ENCODE assay signal across 25 cellular contexts in genomic region chr10:43957267-43958070, GRCh38.
"Had no signal": no experiment of that assay in that cellular context is flagged by ENCODE, and none has a peak within 500 bp of the region (broad histone marks: within the 10 kb centered on the region; RNA-seq: fewer than 3 reads in every experiment).

No MANE protein-coding gene starts in this region.

- DNase-seq: activated CD4-positive, alpha-beta T cell treated with anti-CD3 and anti-CD28 coated beads, Interleukin-2, amount 10 ng/mL, durations not matched to agents 7 days and 5 days; activated CD8-positive, alpha-beta T cell treated with anti-CD3 and anti-CD28 coated beads, Interleukin-2, amount 10 ng/mL, durations not matched to agents 7 days and 5 days; activated effector memory CD4-positive, alpha-beta T cell treated with anti-CD3 and anti-CD28 coated beads, Interleukin-2, amount 50 U/mL, for 16 hours; activated naive CD4-positive, alpha-beta T cell treated with anti-CD3 and anti-CD28 coated beads, Interleukin-2, amount 50 U/mL, for 16 hours; activated naive CD8-positive, alpha-beta T cell treated with anti-CD3 and anti-CD28 coated beads, Interleukin-2, amount 50 U/mL, for 24 hours; activated T-cell treated with anti-CD3 and anti-CD28 coated beads, Interleukin-2, amount 50 U/mL, for 72 hours; effector CD4-positive, alpha-beta T cell; erythroblast; foreskin melanocyte; glutamatergic neuron; hypothalamus; left cardiac atrium; mesenchymal stem cell; mucosa of descending colon; nephron progenitor cell; nucleus accumbens; stimulated activated CD4-positive, alpha-beta T cell treated with anti-CD3 and anti-CD28 coated beads, Interleukin-4, amount 100 ng/mL, for 24 hours; stimulated activated naive CD4-positive, alpha-beta T cell treated with Interleukin-2 at 50 U/mL for 16 hours; SW 1271; upper lobe of left lung had no signal

- H3K4me1 Mint-ChIP-seq: activated CD4-positive, alpha-beta T cell treated with anti-CD3 and anti-CD28 coated beads, Interleukin-2, amount 10 ng/mL, durations not matched to agents 7 days and 5 days; activated naive CD8-positive, alpha-beta T cell treated with anti-CD3 and anti-CD28 coated beads, Interleukin-2, amount 50 U/mL, for 24 hours had no signal

- H3K27ac Mint-ChIP-seq: activated CD4-positive, alpha-beta T cell treated with anti-CD3 and anti-CD28 coated beads, Interleukin-2, amount 10 ng/mL, durations not matched to agents 7 days and 5 days; activated CD8-positive, alpha-beta T cell treated with anti-CD3 and anti-CD28 coated beads, Interleukin-2, amount 10 ng/mL, durations not matched to agents 7 days and 5 days; activated naive CD8-positive, alpha-beta T cell treated with anti-CD3 and anti-CD28 coated beads, Interleukin-2, amount 50 U/mL, for 24 hours; activated T-cell treated with anti-CD3 and anti-CD28 coated beads, Interleukin-2, amount 50 U/mL, for 72 hours; nephron progenitor cell had no signal

- H3K4me1 ChIP-seq: upper lobe of left lung had no signal

- H3K4me3 Mint-ChIP-seq: activated CD4-positive, alpha-beta T cell treated with anti-CD3 and anti-CD28 coated beads, Interleukin-2, amount 10 ng/mL, durations not matched to agents 7 days and 5 days; activated CD8-positive, alpha-beta T cell treated with anti-CD3 and anti-CD28 coated beads, Interleukin-2, amount 10 ng/mL, durations not matched to agents 7 days and 5 days; activated naive CD8-positive, alpha-beta T cell treated with anti-CD3 and anti-CD28 coated beads, Interleukin-2, amount 50 U/mL, for 24 hours; activated T-cell treated with anti-CD3 and anti-CD28 coated beads, Interleukin-2, amount 50 U/mL, for 72 hours; nephron progenitor cell had no signal

- H3K36me3 ChIP-seq: cardiac muscle cell, thoracic aorta, upper lobe of left lung had no signal

- H3K27ac ChIP-seq: body of pancreas, cardiac muscle cell, SK-N-MC, thoracic aorta, upper lobe of left lung had no signal

- H3K4me3 ChIP-seq: body of pancreas, cardiac muscle cell, mucosa of descending colon, SK-N-MC, thoracic aorta, upper lobe of left lung had no signal

- H3K9me3 ChIP-seq: body of pancreas, mucosa of descending colon, thoracic aorta had no signal

- ATAC-seq: activated CD4-positive, CD25-positive, alpha-beta regulatory T cell treated with anti-CD3 and anti-CD28 coated beads, Interleukin-2, amount 50 U/mL, for 24 hours; activated CD8-positive, alpha-beta T cell treated with anti-CD3 and anti-CD28 coated beads, Interleukin-2, amount 10 ng/mL, durations not matched to agents 7 days and 5 days; activated T-cell treated with anti-CD3 and anti-CD28 coated beads, Interleukin-2, amount 50 U/mL, for 72 hours; body of pancreas; left cardiac atrium; mucosa of descending colon had no signal

- H3K9me3 Mint-ChIP-seq: activated CD4-positive, alpha-beta T cell treated with anti-CD3 and anti-CD28 coated beads, Interleukin-2, amount 10 ng/mL, durations not matched to agents 7 days and 5 days; activated naive CD8-positive, alpha-beta T cell treated with anti-CD3 and anti-CD28 coated beads, Interleukin-2, amount 50 U/mL, for 24 hours had no signal

- H3K27me3 ChIP-seq: body of pancreas, cardiac muscle cell, upper lobe of left lung had no signal
